ENCODE assay signal across 1 cellular context in genomic region chr16:1206326-1206725, GRCh38.
TF ChIP-seq lines count a peak whose summit lies in the region.

No MANE protein-coding gene starts in this region.

TF ChIP-seq in GM23338, 12 proteins besides CTCF, POLR2A, EP300 and RAD21 (continued from another document):
- TF ChIP-seq ZNF462 (CRISPR knock-in tag; IDR thresholded peaks at IDR 0.05) (no peak), CREB1 (CRISPR knock-in tag; IDR thresholded peaks at IDR 0.05; ENCODE audit: low read depth) (no peak), STAT1 (IDR thresholded peaks at IDR 0.05; ENCODE audit: unreplicated experiment) (no peak), EZH2 (IDR thresholded peaks at IDR 0.05; ENCODE audit: low read depth, unreplicated experiment) (no peak), JUNB (IDR thresholded peaks at IDR 0.05; ENCODE audit: unreplicated experiment) (no peak), ZNF331 (CRISPR knock-in tag; IDR thresholded peaks at IDR 0.05; ENCODE audit: low read depth) (no peak), POLR2AphosphoS5 (IDR thresholded peaks at IDR 0.05; ENCODE audit: low read depth) (no peak)
- TF ChIP-seq, protein P1, sequence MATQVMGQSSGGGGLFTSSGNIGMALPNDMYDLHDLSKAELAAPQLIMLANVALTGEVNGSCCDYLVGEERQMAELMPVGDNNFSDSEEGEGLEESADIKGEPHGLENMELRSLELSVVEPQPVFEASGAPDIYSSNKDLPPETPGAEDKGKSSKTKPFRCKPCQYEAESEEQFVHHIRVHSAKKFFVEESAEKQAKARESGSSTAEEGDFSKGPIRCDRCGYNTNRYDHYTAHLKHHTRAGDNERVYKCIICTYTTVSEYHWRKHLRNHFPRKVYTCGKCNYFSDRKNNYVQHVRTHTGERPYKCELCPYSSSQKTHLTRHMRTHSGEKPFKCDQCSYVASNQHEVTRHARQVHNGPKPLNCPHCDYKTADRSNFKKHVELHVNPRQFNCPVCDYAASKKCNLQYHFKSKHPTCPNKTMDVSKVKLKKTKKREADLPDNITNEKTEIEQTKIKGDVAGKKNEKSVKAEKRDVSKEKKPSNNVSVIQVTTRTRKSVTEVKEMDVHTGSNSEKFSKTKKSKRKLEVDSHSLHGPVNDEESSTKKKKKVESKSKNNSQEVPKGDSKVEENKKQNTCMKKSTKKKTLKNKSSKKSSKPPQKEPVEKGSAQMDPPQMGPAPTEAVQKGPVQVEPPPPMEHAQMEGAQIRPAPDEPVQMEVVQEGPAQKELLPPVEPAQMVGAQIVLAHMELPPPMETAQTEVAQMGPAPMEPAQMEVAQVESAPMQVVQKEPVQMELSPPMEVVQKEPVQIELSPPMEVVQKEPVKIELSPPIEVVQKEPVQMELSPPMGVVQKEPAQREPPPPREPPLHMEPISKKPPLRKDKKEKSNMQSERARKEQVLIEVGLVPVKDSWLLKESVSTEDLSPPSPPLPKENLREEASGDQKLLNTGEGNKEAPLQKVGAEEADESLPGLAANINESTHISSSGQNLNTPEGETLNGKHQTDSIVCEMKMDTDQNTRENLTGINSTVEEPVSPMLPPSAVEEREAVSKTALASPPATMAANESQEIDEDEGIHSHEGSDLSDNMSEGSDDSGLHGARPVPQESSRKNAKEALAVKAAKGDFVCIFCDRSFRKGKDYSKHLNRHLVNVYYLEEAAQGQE (IDR thresholded peaks at IDR 0.05; ENCODE audit: unreplicated experiment): no peak
